ENCODE assay signal across 8 cellular contexts in the genomic region with DNA sequence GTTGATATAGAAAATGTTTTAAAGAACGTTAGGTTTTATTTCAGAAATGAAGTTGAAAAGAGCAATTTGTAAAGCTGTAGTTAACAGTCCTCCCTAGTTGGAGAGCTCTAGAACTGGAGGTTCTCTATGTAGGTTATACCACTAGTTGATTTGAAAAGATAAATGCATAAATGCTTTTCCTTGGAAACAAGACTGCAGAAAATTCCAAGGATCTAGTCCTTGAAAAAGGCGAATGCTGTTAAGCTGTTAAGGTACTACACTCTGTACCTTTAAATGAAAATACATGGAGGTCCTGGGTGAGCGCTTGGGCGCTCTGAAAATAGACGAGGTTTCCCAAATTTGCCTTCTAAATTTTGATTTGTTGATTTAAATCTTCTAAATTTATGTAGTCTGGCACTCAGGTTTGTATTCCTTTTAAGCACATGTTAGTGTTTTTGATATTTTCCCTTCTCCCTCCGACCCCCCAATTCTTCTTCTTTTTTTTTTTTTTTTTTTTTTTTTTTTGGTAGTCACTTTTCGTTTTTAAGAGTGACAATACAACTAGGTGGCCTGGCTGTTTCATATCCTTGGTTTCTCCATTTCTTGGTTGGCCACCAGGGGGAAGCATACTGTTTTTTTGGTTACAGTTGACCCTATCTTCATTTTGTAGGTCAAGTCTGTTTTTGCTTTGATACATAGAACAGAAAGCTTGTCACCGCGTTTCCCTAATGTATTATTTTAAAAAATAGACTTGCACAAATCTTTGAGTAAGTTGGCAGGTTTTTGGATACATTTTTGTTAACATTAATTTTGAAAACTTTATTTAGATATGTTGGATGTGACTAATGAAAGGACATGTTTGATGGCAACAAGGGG. TPM values are rescaled to one million over a fixed set of nuclear protein-coding genes. Genes with fewer than 3 reads are reported as not detected.
DNase-seq lines count a peak whose midpoint lies in the region; ATAC-seq lines count a peak whose summit lies in the region.

No MANE protein-coding gene starts in this region.

- H3K4me3 ChIP-seq in GM08714 (ENCODE audit: low read length) = peak overlapping the region; percentile 47; the same call in 1 of the 2 replicates
- peak overlapping the region; percentile 61 for H3K4me3 ChIP-seq in mesodermal cell (ENCODE audit: extremely low read depth, insufficient read depth, low read length, poor library complexity, severe bottlenecking)

- WGBS in mesodermal cell (ENCODE audit: insufficient coverage in 2 of 2), 2 experiments = 0 to 21% methylated on average over 1 to 2 of the region's 9 CpGs

- H3K36me3 ChIP-seq in mesodermal cell (ENCODE audit: control insufficient read depth, insufficient read depth, low read length) = peaks cover 3% of the 10 kb centered on the region

- H3K27ac ChIP-seq in mesodermal cell (ENCODE audit: low read depth, low read length, severe bottlenecking) = no peak overlapping the region

- peak overlapping the region; percentile 93 to 95 for H3K27ac Mint-ChIP-seq in effector memory CD8-positive, alpha-beta T cell

- peaks cover 23 to 31% of the 10 kb centered on the region in 2 donors for H3K4me1 Mint-ChIP-seq in effector memory CD8-positive, alpha-beta T cell (ENCODE audit: low read depth in 2 of 2)

- H3K4me1 ChIP-seq in mesodermal cell (ENCODE audit: control insufficient read depth, insufficient read depth, low read length, poor library complexity, severe bottlenecking) = no peaks in the 10 kb centered on the region

- ATAC-seq in HG03469 (IDR thresholded peaks at IDR 0.05; ENCODE audit: unreplicated experiment) (peak; percentile 33), HG03520 (IDR thresholded peaks at IDR 0.05; ENCODE audit: unreplicated experiment) (no peak)
- ATAC-seq in effector memory CD8-positive, alpha-beta T cell (replicated peaks) = peak; percentile 18

- H3K9me3 ChIP-seq in mesodermal cell (ENCODE audit: control insufficient read depth, low read length) = no peaks in the 10 kb centered on the region

- peaks cover 26% of the 10 kb centered on the region for H3K36me3 Mint-ChIP-seq in effector memory CD8-positive, alpha-beta T cell (ENCODE audit: insufficient read depth)

- peak overlapping the region; percentile 93 to 95 for H3K4me3 Mint-ChIP-seq in effector memory CD8-positive, alpha-beta T cell

- H3K9me3 Mint-ChIP-seq in effector memory CD8-positive, alpha-beta T cell = no peaks in the 10 kb centered on the region

- peak; percentile 60 for DNase-seq in NCI-H774 (lab: John Stamatoyannopoulos, UW)
- peak; percentile 52 to 76 for DNase-seq in activated CD4-positive, alpha-beta T cell treated with anti-CD3 and anti-CD28 coated beads, Interleukin-2, amount 50 U/mL, for 48 hours
- DNase-seq in effector memory CD8-positive, alpha-beta T cell = peak; percentile 65 to 70 (median 68)
- DNase-seq in stimulated activated CD8-positive, alpha-beta memory T cell treated with anti-CD3 and anti-CD28 coated beads, Interleukin-7, amount 100 ng/mL, for 24 hours (ENCODE audit: low read depth) = peak; percentile 37

- no peaks in the 10 kb centered on the region for H3K27me3 Mint-ChIP-seq in effector memory CD8-positive, alpha-beta T cell

RNA-seq across cellular contexts. Expression of a gene that starts 2.7 kb away (rescaled TPM):
- 1.9 TPM for polyA plus RNA-seq in mesodermal cell (2013, experiment 1 of 2)
- 1.8 TPM for polyA plus RNA-seq in mesodermal cell (2013, experiment 2 of 2)

RNA-seq across cellular contexts. Expression of a gene that starts 34.2 kb away (rescaled TPM):
- 0.48 TPM for polyA plus RNA-seq in mesodermal cell (2013, experiment 1 of 2)
- polyA plus RNA-seq in mesodermal cell (2013, experiment 2 of 2) = 0.35 TPM
